Comparison of ENCODE assay signal across 1 cellular context in the genomic region with DNA sequence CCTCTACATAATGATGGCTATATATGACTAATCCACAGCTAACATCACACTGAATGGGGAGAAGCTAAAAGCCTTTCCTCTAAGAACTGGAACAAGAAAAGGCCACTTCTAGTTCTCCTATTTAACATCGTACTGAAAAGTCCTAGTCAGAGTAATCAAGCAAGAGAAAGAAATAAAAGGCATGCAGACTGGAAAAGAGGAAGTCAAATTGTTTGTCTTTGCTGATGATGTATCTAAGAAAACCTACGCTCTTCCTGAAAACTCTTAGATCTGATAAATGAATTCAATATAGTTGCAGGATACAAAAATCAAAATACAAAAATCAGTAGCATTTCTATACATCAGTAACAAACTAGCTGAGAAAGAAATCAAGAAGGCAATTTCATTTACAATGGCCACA.
TF ChIP-seq lines count a peak whose summit lies in the region.

No MANE protein-coding gene starts in this region.

TF ChIP-seq in H1, 55 proteins besides CTCF, POLR2A, EP300 and RAD21 (continued from another document):
- TF ChIP-seq, protein P1, sequence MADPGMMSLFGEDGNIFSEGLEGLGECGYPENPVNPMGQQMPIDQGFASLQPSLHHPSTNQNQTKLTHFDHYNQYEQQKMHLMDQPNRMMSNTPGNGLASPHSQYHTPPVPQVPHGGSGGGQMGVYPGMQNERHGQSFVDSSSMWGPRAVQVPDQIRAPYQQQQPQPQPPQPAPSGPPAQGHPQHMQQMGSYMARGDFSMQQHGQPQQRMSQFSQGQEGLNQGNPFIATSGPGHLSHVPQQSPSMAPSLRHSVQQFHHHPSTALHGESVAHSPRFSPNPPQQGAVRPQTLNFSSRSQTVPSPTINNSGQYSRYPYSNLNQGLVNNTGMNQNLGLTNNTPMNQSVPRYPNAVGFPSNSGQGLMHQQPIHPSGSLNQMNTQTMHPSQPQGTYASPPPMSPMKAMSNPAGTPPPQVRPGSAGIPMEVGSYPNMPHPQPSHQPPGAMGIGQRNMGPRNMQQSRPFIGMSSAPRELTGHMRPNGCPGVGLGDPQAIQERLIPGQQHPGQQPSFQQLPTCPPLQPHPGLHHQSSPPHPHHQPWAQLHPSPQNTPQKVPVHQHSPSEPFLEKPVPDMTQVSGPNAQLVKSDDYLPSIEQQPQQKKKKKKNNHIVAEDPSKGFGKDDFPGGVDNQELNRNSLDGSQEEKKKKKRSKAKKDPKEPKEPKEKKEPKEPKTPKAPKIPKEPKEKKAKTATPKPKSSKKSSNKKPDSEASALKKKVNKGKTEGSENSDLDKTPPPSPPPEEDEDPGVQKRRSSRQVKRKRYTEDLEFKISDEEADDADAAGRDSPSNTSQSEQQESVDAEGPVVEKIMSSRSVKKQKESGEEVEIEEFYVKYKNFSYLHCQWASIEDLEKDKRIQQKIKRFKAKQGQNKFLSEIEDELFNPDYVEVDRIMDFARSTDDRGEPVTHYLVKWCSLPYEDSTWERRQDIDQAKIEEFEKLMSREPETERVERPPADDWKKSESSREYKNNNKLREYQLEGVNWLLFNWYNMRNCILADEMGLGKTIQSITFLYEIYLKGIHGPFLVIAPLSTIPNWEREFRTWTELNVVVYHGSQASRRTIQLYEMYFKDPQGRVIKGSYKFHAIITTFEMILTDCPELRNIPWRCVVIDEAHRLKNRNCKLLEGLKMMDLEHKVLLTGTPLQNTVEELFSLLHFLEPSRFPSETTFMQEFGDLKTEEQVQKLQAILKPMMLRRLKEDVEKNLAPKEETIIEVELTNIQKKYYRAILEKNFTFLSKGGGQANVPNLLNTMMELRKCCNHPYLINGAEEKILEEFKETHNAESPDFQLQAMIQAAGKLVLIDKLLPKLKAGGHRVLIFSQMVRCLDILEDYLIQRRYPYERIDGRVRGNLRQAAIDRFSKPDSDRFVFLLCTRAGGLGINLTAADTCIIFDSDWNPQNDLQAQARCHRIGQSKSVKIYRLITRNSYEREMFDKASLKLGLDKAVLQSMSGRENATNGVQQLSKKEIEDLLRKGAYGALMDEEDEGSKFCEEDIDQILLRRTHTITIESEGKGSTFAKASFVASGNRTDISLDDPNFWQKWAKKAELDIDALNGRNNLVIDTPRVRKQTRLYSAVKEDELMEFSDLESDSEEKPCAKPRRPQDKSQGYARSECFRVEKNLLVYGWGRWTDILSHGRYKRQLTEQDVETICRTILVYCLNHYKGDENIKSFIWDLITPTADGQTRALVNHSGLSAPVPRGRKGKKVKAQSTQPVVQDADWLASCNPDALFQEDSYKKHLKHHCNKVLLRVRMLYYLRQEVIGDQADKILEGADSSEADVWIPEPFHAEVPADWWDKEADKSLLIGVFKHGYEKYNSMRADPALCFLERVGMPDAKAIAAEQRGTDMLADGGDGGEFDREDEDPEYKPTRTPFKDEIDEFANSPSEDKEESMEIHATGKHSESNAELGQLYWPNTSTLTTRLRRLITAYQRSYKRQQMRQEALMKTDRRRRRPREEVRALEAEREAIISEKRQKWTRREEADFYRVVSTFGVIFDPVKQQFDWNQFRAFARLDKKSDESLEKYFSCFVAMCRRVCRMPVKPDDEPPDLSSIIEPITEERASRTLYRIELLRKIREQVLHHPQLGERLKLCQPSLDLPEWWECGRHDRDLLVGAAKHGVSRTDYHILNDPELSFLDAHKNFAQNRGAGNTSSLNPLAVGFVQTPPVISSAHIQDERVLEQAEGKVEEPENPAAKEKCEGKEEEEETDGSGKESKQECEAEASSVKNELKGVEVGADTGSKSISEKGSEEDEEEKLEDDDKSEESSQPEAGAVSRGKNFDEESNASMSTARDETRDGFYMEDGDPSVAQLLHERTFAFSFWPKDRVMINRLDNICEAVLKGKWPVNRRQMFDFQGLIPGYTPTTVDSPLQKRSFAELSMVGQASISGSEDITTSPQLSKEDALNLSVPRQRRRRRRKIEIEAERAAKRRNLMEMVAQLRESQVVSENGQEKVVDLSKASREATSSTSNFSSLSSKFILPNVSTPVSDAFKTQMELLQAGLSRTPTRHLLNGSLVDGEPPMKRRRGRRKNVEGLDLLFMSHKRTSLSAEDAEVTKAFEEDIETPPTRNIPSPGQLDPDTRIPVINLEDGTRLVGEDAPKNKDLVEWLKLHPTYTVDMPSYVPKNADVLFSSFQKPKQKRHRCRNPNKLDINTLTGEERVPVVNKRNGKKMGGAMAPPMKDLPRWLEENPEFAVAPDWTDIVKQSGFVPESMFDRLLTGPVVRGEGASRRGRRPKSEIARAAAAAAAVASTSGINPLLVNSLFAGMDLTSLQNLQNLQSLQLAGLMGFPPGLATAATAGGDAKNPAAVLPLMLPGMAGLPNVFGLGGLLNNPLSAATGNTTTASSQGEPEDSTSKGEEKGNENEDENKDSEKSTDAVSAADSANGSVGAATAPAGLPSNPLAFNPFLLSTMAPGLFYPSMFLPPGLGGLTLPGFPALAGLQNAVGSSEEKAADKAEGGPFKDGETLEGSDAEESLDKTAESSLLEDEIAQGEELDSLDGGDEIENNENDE (IDR thresholded peaks at IDR 0.05; ENCODE audit: insufficient replicate concordance, low read length) = no peak
- TF ChIP-seq FOSL1 (IDR thresholded peaks at IDR 0.05; ENCODE audit: insufficient read depth, low read depth, low read length) = no peak
- no peak for TF ChIP-seq HDAC6 (IDR thresholded peaks at IDR 0.05; ENCODE audit: low read depth, low read length)
- TF ChIP-seq ASH2L (IDR thresholded peaks at IDR 0.05; ENCODE audit: low read length) = no peak
- TF ChIP-seq HDAC2 (IDR thresholded peaks at IDR 0.05; ENCODE audit: borderline replicate concordance in 1 of 2, low read depth in 2 of 2, low read length in 2 of 2) = no peak
- TF ChIP-seq RNF2 (IDR thresholded peaks at IDR 0.05; ENCODE audit: borderline replicate concordance, low read depth, low read length, missing control alignments, poor library complexity, severe bottlenecking) = no peak
- no peak for TF ChIP-seq GABPA (IDR thresholded peaks at IDR 0.05; ENCODE audit: borderline replicate concordance, insufficient read depth, low read length)
- TF ChIP-seq KDM5A (IDR thresholded peaks at IDR 0.05; ENCODE audit: low read length) = no peak
- TF ChIP-seq CREB1 (IDR thresholded peaks at IDR 0.05) = no peak
- TF ChIP-seq SP2 (IDR thresholded peaks at IDR 0.05; ENCODE audit: low read length) = no peak
TF ChIP-seq in H1: peak in this region for 0.
